In genomic region chr2:236517463-236518077, GRCh38 we compare ENCODE assay signal across 25 cellular contexts.
"Had no signal": no experiment of that assay in that cellular context is flagged by ENCODE, and none has a peak within 500 bp of the region (broad histone marks: within the 10 kb centered on the region; RNA-seq: fewer than 3 reads in every experiment).

No MANE protein-coding gene starts in this region.

- H3K4me3 ChIP-seq: coronary artery, lower lobe of right lung, stomach, uterus had no signal

- ATAC-seq: activated CD8-positive, alpha-beta memory T cell treated with anti-CD3 and anti-CD28 coated beads, Interleukin-2, amount 10 ng/mL, durations not matched to agents 7 days and 5 days; activated CD8-positive, alpha-beta T cell treated with anti-CD3 and anti-CD28 coated beads for 36 hours; foreskin keratinocyte; lower lobe of right lung; sciatic nerve; stimulated activated memory B cell treated with anti-CD40 and anti-IgM and Interleukin-4, amounts not matched to agents 10 μg/mL and 1 μg/mL and 100 μg/mL, for 72 hours had no signal

- DNase-seq: activated CD4-positive, alpha-beta T cell treated with anti-CD3 and anti-CD28 coated beads, Interleukin-2, amount 10 ng/mL, durations not matched to agents 7 days and 5 days; activated CD4-positive, CD25-positive, alpha-beta regulatory T cell treated with anti-CD3 and anti-CD28 coated beads, Interleukin-2, amount 50 U/mL, for 72 hours; activated CD8-positive, alpha-beta memory T cell treated with anti-CD3 and anti-CD28 coated beads, Interleukin-2, amount 10 ng/mL, durations not matched to agents 7 days and 5 days; activated CD8-positive, alpha-beta T cell treated with anti-CD3 and anti-CD28 coated beads for 36 hours; activated effector memory CD4-positive, alpha-beta T cell treated with anti-CD3 and anti-CD28 coated beads, Interleukin-2, amount 50 U/mL, for 16 hours; activated naive CD4-positive, alpha-beta T cell treated with anti-CD3 and anti-CD28 coated beads, Interleukin-2, amount 10 ng/mL, durations not matched to agents 7 days and 5 days; activated T-cell treated with anti-CD3 and anti-CD28 coated beads for 4 hours; amygdala; erythroblast; foreskin keratinocyte; hippocampal formation; lower lobe of right lung; naive B cell; nucleus accumbens; small intestine; stimulated activated CD4-positive, alpha-beta T cell treated with anti-CD3 and anti-CD28 coated beads, Interleukin-15, amount 100 ng/mL, for 24 hours; stomach; trophoblast cell; uterus had no signal

- H3K27ac ChIP-seq: coronary artery, foreskin keratinocyte, lower lobe of right lung, parathyroid adenoma, stomach, uterus, VCaP had no signal

- H3K9me3 ChIP-seq: lower lobe of right lung, stomach, uterus had no signal

- H3K4me1 ChIP-seq: foreskin keratinocyte, parathyroid adenoma had no signal

- H3K36me3 ChIP-seq: lower lobe of right lung, stomach, uterus had no signal

- FAIRE-seq: bronchial epithelial cell, small intestine had no signal

- H3K27me3 ChIP-seq: stomach, uterus had no signal
